In genomic region chr3:194691481-194692281, GRCh38 we compare ENCODE assay signal across 8 cellular contexts. TPM values are rescaled to one million over a fixed set of nuclear protein-coding genes. Genes with fewer than 3 reads are reported as not detected.
DNase-seq lines count a peak whose midpoint lies in the region; ATAC-seq and TF ChIP-seq lines count a peak whose summit lies in the region.

No MANE protein-coding gene starts in this region.

- no peaks in the 10 kb centered on the region for H3K27me3 ChIP-seq in WERI-Rb-1 (ENCODE audit: insufficient read depth, low read depth, severe bottlenecking)
- no peaks in the 10 kb centered on the region for H3K27me3 ChIP-seq in gastrocnemius medialis

- no peak for TF ChIP-seq CTCF in AG09319 (IDR thresholded peaks at IDR 0.05; ENCODE audit: low read depth, low read length)
- TF ChIP-seq CTCF in WERI-Rb-1 (IDR thresholded peaks at IDR 0.05; ENCODE audit: low read depth, low read length), result no peak
- TF ChIP-seq CTCF in gastrocnemius medialis (IDR thresholded peaks at IDR 0.05 in 4 of 5, conservative IDR thresholded peaks at IDR 0.05 in 1 of 5), result no peak

- ATAC-seq in GM19372 (IDR thresholded peaks at IDR 0.05; ENCODE audit: low read depth, unreplicated experiment) (peak; percentile 52), HG03196 (IDR thresholded peaks at IDR 0.05; ENCODE audit: unreplicated experiment) (peak; percentile 62), T-helper 17 cell (no peak), gastrocnemius medialis (no peak), left ventricle myocardium superior (no peak)

- intact Hi-C loops in gastrocnemius medialis (cut with DNase I; ENCODE audit: low total_unique reads) (no loop called here), left ventricle myocardium superior (cut with micrococcal nuclease) (loop anchor here (10.0 kb wide), 1 partner anchor 73 kb away; no protein-coding TSS in a partner anchor)

- H3K9me3 ChIP-seq in T-helper 17 cell (ENCODE audit: control insufficient read depth, low read length, poor library complexity, severe bottlenecking) (no peaks in the 10 kb centered on the region), WERI-Rb-1 (ENCODE audit: severe bottlenecking) (no peaks in the 10 kb centered on the region), gastrocnemius medialis (no peaks in the 10 kb centered on the region)

- H3K4me1 ChIP-seq in gastrocnemius medialis, result peaks cover 25 to 37% of the 10 kb centered on the region in 2 donors

- H3K27ac Mint-ChIP-seq in T-helper 17 cell, result peak overlapping the region; percentile 47

- TF ChIP-seq POLR2A in gastrocnemius medialis (IDR thresholded peaks at IDR 0.05), result no peak

- H3K36me3 ChIP-seq in WERI-Rb-1 (peaks cover 4% of the 10 kb centered on the region; the same call in 1 of the 2 replicates), gastrocnemius medialis (no peaks in the 10 kb centered on the region)

- peaks cover 18% of the 10 kb centered on the region for H3K27me3 Mint-ChIP-seq in T-helper 17 cell

- H3K27ac ChIP-seq in WERI-Rb-1 (no peak overlapping the region), gastrocnemius medialis (peak overlapping the region in 2 of 4 donors; percentile 4 to 21)

- no peak overlapping the region for H3K4me3 ChIP-seq in WERI-Rb-1 (ENCODE audit: low read depth, low read length)
- H3K4me3 ChIP-seq in gastrocnemius medialis, result no peak overlapping the region

- in situ Hi-C loops in gastrocnemius medialis (cut with MboI; ENCODE audit: low sequenced_read_pairs in 4 of 4), result loop anchor here in 3 of 4 donors (25.0 kb wide), 2 partner anchors 821 to 846 kb away; partner anchors contain the start of gene PPP1R2 (in 2 of the 3)

- peak; percentile 62 for DNase-seq in AG09319 (ENCODE audit: extremely low read depth, low read depth)
- DNase-seq in T-helper 17 cell, result no peak
- no peak for DNase-seq in WERI-Rb-1
- DNase-seq in activated CD4-positive, alpha-beta T cell treated with anti-CD3 and anti-CD28 coated beads for 48 hours, result no peak
- DNase-seq in gastrocnemius medialis, result no peak
- DNase-seq in left ventricle myocardium superior, result no peak

- peaks cover 19% of the 10 kb centered on the region for H3K4me1 Mint-ChIP-seq in T-helper 17 cell

- H3K4me3 Mint-ChIP-seq in T-helper 17 cell, result no peak overlapping the region

- H3K36me3 Mint-ChIP-seq in T-helper 17 cell (ENCODE audit: low read depth), result no peaks in the 10 kb centered on the region

RNA-seq across cellular contexts. Expression of gene FAM43A, which starts 6.0 kb away (rescaled TPM):
- total RNA-seq in T-helper 17 cell (1 to 10 TPM; 2.9 to 5.5 TPM), gastrocnemius medialis (1 to 10 TPM; 2.7 to 4.8 (median 4.3) TPM), left ventricle myocardium superior (13.9 TPM)

RNA-seq across cellular contexts. Expression of gene LSG1, which starts 19.7 kb away (rescaled TPM):
- total RNA-seq in T-helper 17 cell (10 to 100 TPM; 42.0 to 52.6 TPM), gastrocnemius medialis (10 to 100 TPM; 23.2 to 38.4 (median 28.0) TPM), left ventricle myocardium superior (21.4 TPM)

RNA-seq across cellular contexts. Expression of gene TMEM44, which starts 58.5 kb away (rescaled TPM):
- total RNA-seq in T-helper 17 cell (under 1 TPM; 0.87 to 0.94 TPM), gastrocnemius medialis (1 to 10 TPM; 3.0 to 5.4 (median 3.1) TPM), left ventricle myocardium superior (5.3 TPM)

Comparison
In these comparisons a context has a peak if more than half of its experiments do, and no peak if none do; other contexts are left out.
1. ATAC-seq: peak in GM19372 (single experiment) and HG03196 (single experiment); none in T-helper 17 cell (single experiment), gastrocnemius medialis (0 of 2) and left ventricle myocardium superior (single experiment).